8 cellular contexts compared by ENCODE assay signal in genomic region chr5:98927988-98928801, GRCh38.
DNase-seq lines count a peak whose midpoint lies in the region; ATAC-seq lines count a peak whose summit lies in the region.

No MANE protein-coding gene starts in this region.

- H3K27me3 ChIP-seq in effector memory CD4-positive, alpha-beta T cell (replicated peaks; ENCODE audit: control insufficient read depth, insufficient read depth, low read length, poor library complexity, severe bottlenecking) = no peaks in the 10 kb centered on the region

- peaks cover 2% of the 10 kb centered on the region for H3K36me3 Mint-ChIP-seq in memory B cell

- peak overlapping the region; percentile 90 for H3K4me3 ChIP-seq in effector memory CD4-positive, alpha-beta T cell (ENCODE audit: insufficient read depth, low read depth, low read length, poor library complexity, severe bottlenecking)

- peaks cover 21% of the 10 kb centered on the region for H3K4me1 ChIP-seq in effector memory CD4-positive, alpha-beta T cell (ENCODE audit: control insufficient read depth, insufficient read depth, low read length, poor library complexity, severe bottlenecking)

- H3K9me3 Mint-ChIP-seq in memory B cell = no peaks in the 10 kb centered on the region

- DNase-seq in NCI-H146 (lab: John Stamatoyannopoulos, UW) = peak; percentile 57
- no peak for DNase-seq in NCI-H146 treated with DMSO at 0.1 percent for 48 hours (lab: John Stamatoyannopoulos, UW; ENCODE audit: unreplicated experiment)
- DNase-seq in NCI-H1105 treated with DMSO at 0.1 percent for 48 hours (lab: John Stamatoyannopoulos, UW) = peak; percentile 16
- peak; percentile 50 to 62 for DNase-seq in activated CD4-positive, alpha-beta T cell treated with anti-CD3 and anti-CD28 coated beads, Interleukin-2, amount 50 U/mL, for 48 hours
- DNase-seq in effector memory CD4-positive, alpha-beta T cell = peak in 1 of 3 donors; percentile 31
- peak in 1 of 2 donors; percentile 55 for DNase-seq in memory B cell (ENCODE audit: low spot score in 2 of 2)
- peak; percentile 44 for DNase-seq in stimulated activated CD8-positive, alpha-beta memory T cell treated with anti-CD3 and anti-CD28 coated beads, Interleukin-12 subunit alpha, Interleukin-12 subunit beta, amount 100 ng/mL, for 4 hours (ENCODE audit: low read depth)

- peak overlapping the region; percentile 98 for H3K4me3 Mint-ChIP-seq in memory B cell

- peaks cover 31% of the 10 kb centered on the region for H3K36me3 ChIP-seq in effector memory CD4-positive, alpha-beta T cell (ENCODE audit: control insufficient read depth, insufficient read depth, low read length)

- H3K27ac Mint-ChIP-seq in memory B cell = peak overlapping the region; percentile 98

- peak overlapping the region; percentile 100 for H3K27ac ChIP-seq in effector memory CD4-positive, alpha-beta T cell (ENCODE audit: insufficient read depth, low read length, poor library complexity, severe bottlenecking)

- no peaks in the 10 kb centered on the region for H3K9me3 ChIP-seq in effector memory CD4-positive, alpha-beta T cell (ENCODE audit: control insufficient read depth, low read length)

- peaks cover 18% of the 10 kb centered on the region for H3K4me1 Mint-ChIP-seq in memory B cell

- no peaks in the 10 kb centered on the region for H3K27me3 Mint-ChIP-seq in memory B cell

- ATAC-seq in HG02623 (IDR thresholded peaks at IDR 0.05; ENCODE audit: unreplicated experiment) (peak; percentile 22), memory B cell (ENCODE audit: low read depth) (peak; percentile 21)
